In the genomic region with DNA sequence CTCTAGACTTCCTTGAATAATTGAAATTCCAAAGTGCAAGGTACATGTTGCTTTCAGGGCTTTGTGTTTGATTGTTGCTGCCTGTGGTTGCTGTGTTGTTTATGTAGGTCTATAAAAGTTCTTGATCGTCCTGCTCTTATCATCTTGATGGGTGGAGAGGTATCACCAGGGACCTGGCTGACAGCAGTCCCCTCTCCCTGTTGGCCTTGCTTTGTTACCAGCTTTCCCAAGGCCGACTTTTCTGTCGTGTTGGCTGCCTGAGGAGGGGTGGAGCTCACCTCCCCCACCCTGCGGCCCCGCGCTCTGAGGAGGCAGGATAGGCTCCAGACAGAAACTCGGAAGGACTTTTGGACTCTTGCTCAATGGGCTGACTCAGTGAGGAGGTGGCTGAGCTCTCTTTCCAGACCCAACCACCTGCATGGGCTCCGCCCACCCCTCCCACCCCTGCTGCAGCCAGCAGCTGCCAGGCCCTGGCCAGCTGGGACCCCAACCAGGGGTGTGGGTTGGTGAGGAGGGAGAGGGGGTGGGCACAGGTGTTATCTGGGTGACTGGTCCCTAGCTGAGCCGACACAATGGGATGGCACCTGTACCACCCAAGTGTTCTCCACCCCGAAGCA, we compare ENCODE assay signal across 11 cellular contexts. TPM values are rescaled to one million over a fixed set of nuclear protein-coding genes. Genes with fewer than 3 reads are reported as not detected.
DNase-seq lines count a peak whose midpoint lies in the region; ATAC-seq and TF ChIP-seq lines count a peak whose summit lies in the region.
"Had no signal": no experiment of that assay in that cellular context is flagged by ENCODE, and none has a peak within 500 bp of the region (broad histone marks: within the 10 kb centered on the region; RNA-seq: fewer than 3 reads in every experiment).

No MANE protein-coding gene starts in this region.

- H3K4me1 Mint-ChIP-seq in nephron progenitor cell, result peaks cover 75% of the 10 kb centered on the region
- H3K4me1 Mint-ChIP-seq in activated naive CD4-positive, alpha-beta T cell treated with anti-CD3 and anti-CD28 coated beads for 36 hours (ENCODE audit: low read depth), result peaks cover 6% of the 10 kb centered on the region
- peaks cover 0 to 15% (median 6%) of the 10 kb centered on the region in 7 donors for H3K4me1 Mint-ChIP-seq in naive thymus-derived CD4-positive, alpha-beta T cell

- peaks cover 27% of the 10 kb centered on the region for H3K36me3 Mint-ChIP-seq in nephron progenitor cell (ENCODE audit: low read depth)
- no peaks in the 10 kb centered on the region for H3K36me3 Mint-ChIP-seq in activated naive CD4-positive, alpha-beta T cell treated with anti-CD3 and anti-CD28 coated beads for 36 hours (ENCODE audit: low read depth)
- H3K36me3 Mint-ChIP-seq in naive thymus-derived CD4-positive, alpha-beta T cell, result no peaks in the 10 kb centered on the region

- H3K36me3 ChIP-seq in naive thymus-derived CD4-positive, alpha-beta T cell (ENCODE audit: control insufficient read depth in 2 of 3, insufficient read depth in 3 of 3, low read length in 3 of 3), result no peaks in the 10 kb centered on the region

- H3K27me3 ChIP-seq in naive thymus-derived CD4-positive, alpha-beta T cell (ENCODE audit: control insufficient read depth in 2 of 2, insufficient read depth in 2 of 2, low read length in 2 of 2), result peaks cover 0 to 5% of the 10 kb centered on the region in 2 donors

- TF ChIP-seq CTCF in nephron progenitor cell (IDR thresholded peaks at IDR 0.05), result no peak

- peak overlapping the region; percentile 25 for H3K27ac Mint-ChIP-seq in nephron progenitor cell
- H3K27ac Mint-ChIP-seq in activated naive CD4-positive, alpha-beta T cell treated with anti-CD3 and anti-CD28 coated beads for 36 hours, result no peak overlapping the region
- H3K27ac Mint-ChIP-seq in naive thymus-derived CD4-positive, alpha-beta T cell, result no peak overlapping the region
- H3K27ac Mint-ChIP-seq: activated CD8-positive, alpha-beta T cell treated with anti-CD3 and anti-CD28 coated beads for 36 hours had no signal

- H3K27ac ChIP-seq in epithelial cell of prostate, result peak overlapping the region; percentile 94
- H3K27ac ChIP-seq in naive thymus-derived CD4-positive, alpha-beta T cell (ENCODE audit: low read depth, low read length), result no peak overlapping the region

- CTCF ChIA-PET in activated naive CD4-positive, alpha-beta T cell treated with anti-CD3 and anti-CD28 coated beads for 36 hours (lab: Charles Lee), result interaction anchor here (0.6 kb wide), 1 partner anchor 8 kb away, joined by 3 read pairs; no protein-coding TSS in a partner anchor
- CTCF ChIA-PET in naive thymus-derived CD4-positive, alpha-beta T cell (lab: Charles Lee), result no interaction called here

- ATAC-seq in naive thymus-derived CD4-positive, alpha-beta T cell, result no peak
- ATAC-seq in HG02623 (IDR thresholded peaks at IDR 0.05; ENCODE audit: unreplicated experiment), result no peak
- no peak for ATAC-seq in GM21528 (IDR thresholded peaks at IDR 0.05; ENCODE audit: low FRiP score, unreplicated experiment)
- ATAC-seq: activated CD8-positive, alpha-beta T cell treated with anti-CD3 and anti-CD28 coated beads for 36 hours had no signal

- H3K4me1 ChIP-seq in naive thymus-derived CD4-positive, alpha-beta T cell (ENCODE audit: control insufficient read depth in 2 of 2, insufficient read depth in 2 of 2, low read length in 2 of 2), result peaks cover 0 to 4% of the 10 kb centered on the region in 2 donors

- peak overlapping the region; percentile 32 for H3K4me3 Mint-ChIP-seq in nephron progenitor cell
- H3K4me3 Mint-ChIP-seq in activated naive CD4-positive, alpha-beta T cell treated with anti-CD3 and anti-CD28 coated beads for 36 hours, result no peak overlapping the region
- no peak overlapping the region for H3K4me3 Mint-ChIP-seq in naive thymus-derived CD4-positive, alpha-beta T cell
- H3K4me3 Mint-ChIP-seq: activated CD8-positive, alpha-beta T cell treated with anti-CD3 and anti-CD28 coated beads for 36 hours had no signal

- DNase-seq in ELR (ENCODE audit: low read depth) (peak; percentile 34), NCI-H69 (lab: John Stamatoyannopoulos, UW) (peak; percentile 59), epithelial cell of prostate (ENCODE audit: low read depth, low spot score) (peak; percentile 65), nephron progenitor cell (no peak)
- no peak for DNase-seq in activated naive CD4-positive, alpha-beta T cell treated with anti-CD3 and anti-CD28 coated beads for 36 hours
- DNase-seq in naive thymus-derived CD4-positive, alpha-beta T cell, result no peak
- DNase-seq: activated CD8-positive, alpha-beta T cell treated with anti-CD3 and anti-CD28 coated beads for 36 hours; DMS153; NCI-H82 had no signal

- no peaks in the 10 kb centered on the region for H3K9me3 ChIP-seq in naive thymus-derived CD4-positive, alpha-beta T cell (ENCODE audit: control insufficient read depth in 2 of 3, low read length in 3 of 3)

- H3K4me3 ChIP-seq in naive thymus-derived CD4-positive, alpha-beta T cell (ENCODE audit: low read length), result no peak overlapping the region

- intact Hi-C loops in activated naive CD4-positive, alpha-beta T cell treated with anti-CD3 and anti-CD28 coated beads for 36 hours (cut with micrococcal nuclease), result no loop called here
- intact Hi-C loops in naive thymus-derived CD4-positive, alpha-beta T cell (cut with micrococcal nuclease), result no loop called here

- peaks cover 4% of the 10 kb centered on the region for H3K27me3 Mint-ChIP-seq in nephron progenitor cell (ENCODE audit: low read depth, poor library complexity)
- H3K27me3 Mint-ChIP-seq in activated naive CD4-positive, alpha-beta T cell treated with anti-CD3 and anti-CD28 coated beads for 36 hours (ENCODE audit: low read depth), result peaks cover 26% of the 10 kb centered on the region
- peaks cover 9 to 67% (median 17%) of the 10 kb centered on the region in 5 donors for H3K27me3 Mint-ChIP-seq in naive thymus-derived CD4-positive, alpha-beta T cell

- H3K9me3 Mint-ChIP-seq in nephron progenitor cell, result no peaks in the 10 kb centered on the region
- H3K9me3 Mint-ChIP-seq in activated naive CD4-positive, alpha-beta T cell treated with anti-CD3 and anti-CD28 coated beads for 36 hours, result no peaks in the 10 kb centered on the region
- H3K9me3 Mint-ChIP-seq in naive thymus-derived CD4-positive, alpha-beta T cell, result no peaks in the 10 kb centered on the region
- H3K9me3 Mint-ChIP-seq: activated CD8-positive, alpha-beta T cell treated with anti-CD3 and anti-CD28 coated beads for 36 hours had no signal

- POLR2A ChIA-PET in naive thymus-derived CD4-positive, alpha-beta T cell (lab: Charles Lee), result no interaction called here

RNA-seq across cellular contexts. Expression of a gene that starts 2.0 kb away (rescaled TPM):
- total RNA-seq in activated naive CD4-positive, alpha-beta T cell treated with anti-CD3 and anti-CD28 coated beads for 36 hours, result not detected
- under 1 TPM in 1 of 5 experiments, not detected in 4; 0.51 TPM for total RNA-seq in naive thymus-derived CD4-positive, alpha-beta T cell
- not detected for polyA plus RNA-seq in naive thymus-derived CD4-positive, alpha-beta T cell
- total RNA-seq: activated CD8-positive, alpha-beta T cell treated with anti-CD3 and anti-CD28 coated beads for 36 hours had no signal

RNA-seq across cellular contexts. Expression of a gene that starts 23.9 kb away (rescaled TPM):
- not detected for total RNA-seq in activated naive CD4-positive, alpha-beta T cell treated with anti-CD3 and anti-CD28 coated beads for 36 hours
- 1 to 10 TPM in 2 of 5 experiments, under 1 TPM in 2, not detected in 1; 0.48 to 1.3 (median 0.95) TPM for total RNA-seq in naive thymus-derived CD4-positive, alpha-beta T cell
- polyA plus RNA-seq in naive thymus-derived CD4-positive, alpha-beta T cell, result 1 to 10 TPM in 1 of 2 donors, under 1 TPM in 1; 0.66 to 1.8 TPM

Comparison
In these comparisons a context has a peak if more than half of its experiments do, and no peak if none do; other contexts are left out.
1. DNase-seq: peak in ELR (single experiment), NCI-H69 (single experiment) and epithelial cell of prostate (single experiment); none in nephron progenitor cell (single experiment), activated naive CD4-positive, alpha-beta T cell treated with anti-CD3 and anti-CD28 coated beads for 36 hours (single experiment) and naive thymus-derived CD4-positive, alpha-beta T cell (0 of 9).